8 cellular contexts compared by ENCODE assay signal in the genomic region with DNA sequence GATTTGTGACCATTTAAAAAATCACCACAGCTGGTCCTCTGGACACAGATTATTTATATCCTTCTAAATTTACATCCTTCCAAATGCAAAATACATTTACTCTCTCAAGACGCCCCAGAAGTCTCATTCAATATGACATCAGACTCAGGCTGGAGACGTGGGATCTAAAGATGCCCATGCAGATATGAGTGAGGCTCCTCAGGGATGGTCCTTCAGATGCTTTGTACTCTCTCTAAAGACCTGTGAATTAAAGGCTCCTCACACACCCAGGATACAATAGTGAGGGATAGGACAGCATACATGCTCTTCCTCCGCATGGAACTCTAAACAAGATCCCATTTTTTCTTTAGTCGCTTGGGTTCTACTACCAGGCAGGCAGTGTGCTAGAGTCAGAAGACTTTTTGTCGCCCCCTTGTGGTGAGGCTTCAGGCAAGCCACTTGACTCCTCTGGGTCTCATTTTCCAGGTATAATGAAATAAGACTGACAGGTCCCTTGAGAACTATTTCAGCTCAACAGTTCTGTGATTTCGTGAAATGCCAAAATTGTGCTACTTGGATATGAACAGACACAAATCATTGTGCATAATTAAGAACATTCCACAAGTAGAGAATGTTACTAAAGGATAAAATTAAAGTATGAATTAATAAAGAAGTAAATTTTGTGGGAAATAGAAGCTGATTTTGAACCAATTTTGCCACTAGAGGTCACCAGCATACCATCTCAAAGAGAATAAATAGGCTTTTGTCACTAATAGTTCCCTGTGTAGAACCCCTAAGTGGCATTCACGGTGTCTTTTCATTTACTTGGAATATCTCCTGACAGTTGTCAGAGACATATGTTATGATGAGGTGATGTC. TPM values are rescaled to one million over a fixed set of nuclear protein-coding genes. Genes with fewer than 3 reads are reported as not detected.
DNase-seq lines count a peak whose midpoint lies in the region; ATAC-seq and TF ChIP-seq lines count a peak whose summit lies in the region.

No MANE protein-coding gene starts in this region.

- no peaks in the 10 kb centered on the region for H3K36me3 ChIP-seq in lower lobe of right lung

- DNase-seq in CMK (ENCODE audit: low read depth) = peak; percentile 54
- peak; percentile 64 to 84 for DNase-seq in NCI-H524 (lab: John Stamatoyannopoulos, UW)
- DNase-seq in activated CD4-positive, alpha-beta T cell treated with anti-CD3 and anti-CD28 coated beads, Interleukin-2, amount 50 U/mL, for 1 hour = peak; percentile 76
- DNase-seq in dermis microvascular lymphatic vessel endothelial cell (ENCODE audit: low read depth in 2 of 2) = peak; percentile 69 to 89
- peak; percentile 69 for DNase-seq in lower lobe of right lung
- peak; percentile 30 for DNase-seq in stimulated activated CD8-positive, alpha-beta memory T cell treated with anti-CD3 and anti-CD28 coated beads, Interleukin-15, amount 100 ng/mL, for 24 hours (ENCODE audit: low read depth)

- H3K9me3 ChIP-seq in lower lobe of right lung = no peaks in the 10 kb centered on the region

- no peak overlapping the region for H3K27ac ChIP-seq in lower lobe of right lung

- H3K4me3 ChIP-seq in lower lobe of right lung = no peak overlapping the region

- intact Hi-C loops in lower lobe of right lung (cut with DNase I) = loop anchor here (10.0 kb wide), 1 partner anchor 765 kb away; no protein-coding TSS in a partner anchor

- H3K4me1 ChIP-seq in lower lobe of right lung = no peaks in the 10 kb centered on the region

- no peaks in the 10 kb centered on the region for H3K27me3 ChIP-seq in lower lobe of right lung (ENCODE audit: low read depth)

- peak; percentile 85 for TF ChIP-seq CTCF in lower lobe of right lung (IDR thresholded peaks at IDR 0.05)

- peak; percentile 99 for ATAC-seq in GM19438 (IDR thresholded peaks at IDR 0.05; ENCODE audit: low read depth, unreplicated experiment)
- ATAC-seq in HG03469 (IDR thresholded peaks at IDR 0.05; ENCODE audit: unreplicated experiment) = peak; percentile 83
- peak; percentile 91 to 94 for ATAC-seq in lower lobe of right lung

RNA-seq across cellular contexts. Expression of a gene that starts 13.6 kb away (rescaled TPM):
- total RNA-seq in dermis microvascular lymphatic vessel endothelial cell (34.8 and 37.6 TPM in 2 replicates), lower lobe of right lung (38.4 TPM)
